Comparison of ENCODE assay signal across 11 cellular contexts in genomic region chr10:124705021-124705740, GRCh38.
DNase-seq lines count a peak whose midpoint lies in the region; ATAC-seq and TF ChIP-seq lines count a peak whose summit lies in the region.
"Had no signal": no experiment of that assay in that cellular context is flagged by ENCODE, and none has a peak within 500 bp of the region (broad histone marks: within the 10 kb centered on the region; RNA-seq: fewer than 3 reads in every experiment).

No MANE protein-coding gene starts in this region.

- peaks cover 63% of the 10 kb centered on the region for H3K36me3 ChIP-seq in OCI-LY1 (ENCODE audit: insufficient read depth, low read length)

- peak; percentile 4 for ATAC-seq in stimulated activated naive CD8-positive, alpha-beta T cell treated with anti-CD3 and anti-CD28 coated beads, Interleukin-15, amount 100 ng/mL, for 72 hours
- ATAC-seq in GM18511 (IDR thresholded peaks at IDR 0.05; ENCODE audit: unreplicated experiment): no peak

- no peaks in the 10 kb centered on the region for H3F3A ChIP-seq in OCI-LY1 (ENCODE audit: insufficient read depth, low read length)

- no peak for TF ChIP-seq CTCF in OCI-LY1 (IDR thresholded peaks at IDR 0.05; ENCODE audit: low read length)
- no peak for TF ChIP-seq CTCF in foreskin fibroblast (IDR thresholded peaks at IDR 0.05; ENCODE audit: low read depth, low read length)

- no peaks in the 10 kb centered on the region; the same call in 1 of the 2 replicates for H3K79me2 ChIP-seq in OCI-LY1 (ENCODE audit: insufficient read depth, low read length)

- H3K4me3 ChIP-seq in OCI-LY1 (ENCODE audit: low read depth, low read length, poor library complexity, severe bottlenecking) (no peak overlapping the region), foreskin fibroblast (ENCODE audit: low read depth in 1 of 2, low read length in 2 of 2) (no peak overlapping the region)

- no peaks in the 10 kb centered on the region for H3K9me3 ChIP-seq in OCI-LY1 (ENCODE audit: low read length)

- H3K4me3 Mint-ChIP-seq in stimulated activated naive CD8-positive, alpha-beta T cell treated with anti-CD3 and anti-CD28 coated beads, Interleukin-15, amount 100 ng/mL, for 72 hours: no peak overlapping the region

- peak overlapping the region in 1 of 2 donors; percentile 55 for H3K27ac Mint-ChIP-seq in stimulated activated naive CD8-positive, alpha-beta T cell treated with anti-CD3 and anti-CD28 coated beads, Interleukin-15, amount 100 ng/mL, for 72 hours

- DNase-seq in NCI-H1417 (lab: John Stamatoyannopoulos, UW) (peak in 2 of 3 experiments; percentile 22 to 76), NCI-H1417 treated with DMSO at 0.1 percent for 48 hours (lab: John Stamatoyannopoulos, UW) (no peak), foreskin melanocyte (peak; percentile 85), foreskin fibroblast (no peak)
- DNase-seq in stimulated activated naive CD8-positive, alpha-beta T cell treated with anti-CD3 and anti-CD28 coated beads, Interleukin-15, amount 100 ng/mL, for 72 hours: no peak
- DNase-seq in stimulated activated CD4-positive, alpha-beta T cell treated with anti-CD3 and anti-CD28 coated beads, Interleukin-2, amount 100 ng/mL, for 48 hours: no peak
- DNase-seq: kidney glomerular epithelial cell, NCI-H82 had no signal

- H3K4me1 ChIP-seq in OCI-LY1 (ENCODE audit: insufficient read depth, low read length, severe bottlenecking): peaks cover 96% of the 10 kb centered on the region

- no peaks in the 10 kb centered on the region for H3K9me3 Mint-ChIP-seq in stimulated activated naive CD8-positive, alpha-beta T cell treated with anti-CD3 and anti-CD28 coated beads, Interleukin-15, amount 100 ng/mL, for 72 hours

- no peaks in the 10 kb centered on the region for H3K27me3 ChIP-seq in OCI-LY1 (ENCODE audit: insufficient read depth, low read length)

- peaks cover 96% of the 10 kb centered on the region for H3K4me1 Mint-ChIP-seq in stimulated activated naive CD8-positive, alpha-beta T cell treated with anti-CD3 and anti-CD28 coated beads, Interleukin-15, amount 100 ng/mL, for 72 hours

- peak overlapping the region; percentile 3; the same call in 1 of the 2 replicates for H3K4me2 ChIP-seq in OCI-LY1 (ENCODE audit: low read length)

- H4K20me1 ChIP-seq in OCI-LY1 (ENCODE audit: insufficient read depth, low read length): no peaks in the 10 kb centered on the region

- peak overlapping the region; percentile 84 for H3K27ac ChIP-seq in OCI-LY1 (ENCODE audit: low read depth, low read length, poor library complexity, severe bottlenecking)
- H3K27ac ChIP-seq: 22Rv1 had no signal

- H3K27me3 Mint-ChIP-seq in stimulated activated naive CD8-positive, alpha-beta T cell treated with anti-CD3 and anti-CD28 coated beads, Interleukin-15, amount 100 ng/mL, for 72 hours: no peaks in the 10 kb centered on the region

- H3K9ac ChIP-seq in OCI-LY1 (ENCODE audit: low read length): peak overlapping the region; percentile 34; the same call in 1 of the 2 replicates

- H3K9me2 ChIP-seq in OCI-LY1 (ENCODE audit: low read depth, low read length): no peaks in the 10 kb centered on the region

- H2AFZ ChIP-seq in OCI-LY1 (ENCODE audit: low read length): no peak overlapping the region

Comparison
In these comparisons a context has a peak if more than half of its experiments do, and no peak if none do; other contexts are left out.
1. DNase-seq: peak in NCI-H1417 (2 of 3) and foreskin melanocyte (single experiment); none in NCI-H1417 treated with DMSO at 0.1 percent for 48 hours (single experiment), stimulated activated naive CD8-positive, alpha-beta T cell treated with anti-CD3 and anti-CD28 coated beads, Interleukin-15, amount 100 ng/mL, for 72 hours (0 of 2), stimulated activated CD4-positive, alpha-beta T cell treated with anti-CD3 and anti-CD28 coated beads, Interleukin-2, amount 100 ng/mL, for 48 hours (0 of 2) and foreskin fibroblast (0 of 2).